8 cellular contexts compared by ENCODE assay signal in the genomic region with DNA sequence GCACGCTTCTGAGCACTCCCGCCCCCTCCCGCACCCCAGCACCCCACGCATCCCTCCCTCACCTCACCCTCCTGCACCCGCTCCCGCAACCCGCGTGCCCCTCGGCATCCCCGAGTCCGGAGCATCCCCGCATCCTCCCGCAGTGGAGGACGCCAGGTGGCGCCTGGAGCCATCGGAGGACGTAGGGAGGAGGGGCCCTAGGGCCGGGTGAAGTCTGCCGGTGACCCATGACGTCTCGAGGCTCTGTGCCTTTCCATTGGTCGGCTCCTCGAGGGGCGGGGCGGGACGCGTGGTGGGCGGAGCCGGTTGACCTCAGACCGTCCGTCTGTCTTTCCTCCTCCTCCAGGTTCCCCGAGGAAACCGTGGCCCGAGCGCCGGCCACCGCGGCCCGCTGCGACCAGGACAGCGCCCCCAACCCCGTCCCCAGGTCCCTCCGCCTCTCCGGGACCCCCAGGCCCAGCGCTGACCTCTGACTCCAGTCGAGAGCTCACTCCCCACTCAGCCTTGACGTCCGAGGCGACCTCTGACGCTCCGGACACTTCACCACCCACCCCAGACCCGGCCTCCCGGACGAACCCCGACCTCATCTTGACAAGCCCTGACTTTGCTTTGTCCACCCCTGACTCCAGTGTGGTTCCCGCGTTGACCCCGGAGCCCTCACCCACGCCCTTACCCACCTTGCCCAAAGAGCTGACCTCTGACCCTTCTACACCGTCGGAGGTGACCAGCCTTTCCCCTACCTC. TPM values are rescaled to one million over a fixed set of nuclear protein-coding genes. Genes with fewer than 3 reads are reported as not detected.
A peak's percentile ranks its signal among the peaks of the same experiment; 100 is the strongest.
DNase-seq lines count a peak whose midpoint lies in the region; ATAC-seq and TF ChIP-seq lines count a peak whose summit lies in the region.

No MANE protein-coding gene starts in this region.

- peak overlapping the region; percentile 39 for H3K9ac ChIP-seq in muscle layer of colon (ENCODE audit: low read length)

- H3K4me3 ChIP-seq in esophagus (ENCODE audit: low read depth in 1 of 2, low read length in 2 of 2) = peak overlapping the region; percentile 40 to 52
- peak overlapping the region; percentile 41 to 56 for H3K4me3 ChIP-seq in muscle layer of colon (ENCODE audit: low read depth in 1 of 2, low read length in 2 of 2)

- H3K9me3 ChIP-seq in esophagus (ENCODE audit: control insufficient read depth in 2 of 2, insufficient read depth in 1 of 2, low read depth in 1 of 2, low read length in 1 of 2) (no peaks in the 10 kb centered on the region), muscle layer of colon (ENCODE audit: low read length) (no peaks in the 10 kb centered on the region)

- TF ChIP-seq RAD21 in Ishikawa (IDR thresholded peaks at IDR 0.05; ENCODE audit: low read depth) = peak; percentile 95

- H3K27ac ChIP-seq in esophagus (ENCODE audit: low read depth in 2 of 2, low read length in 1 of 2) (peak overlapping the region; percentile 57 to 70), muscle layer of colon (ENCODE audit: low read depth, low read length) (peak overlapping the region; percentile 45)

- peaks cover 0 to 3% of the 10 kb centered on the region in 2 donors for H3K4me1 ChIP-seq in esophagus (ENCODE audit: control insufficient read depth in 2 of 2, insufficient read depth in 2 of 2, low read length in 1 of 2)
- H3K4me1 ChIP-seq in muscle layer of colon (ENCODE audit: insufficient read depth, low read length) = no peaks in the 10 kb centered on the region

- no peaks in the 10 kb centered on the region for H3K36me3 ChIP-seq in esophagus (ENCODE audit: control insufficient read depth in 2 of 2, insufficient read depth in 2 of 2, low read length in 1 of 2)
- peaks cover 17% of the 10 kb centered on the region for H3K36me3 ChIP-seq in muscle layer of colon (ENCODE audit: insufficient read depth, low read length)

- DNase-seq in DMS153 treated with DMSO at 0.1 percent for 48 hours (lab: John Stamatoyannopoulos, UW; ENCODE audit: unreplicated experiment) (peak; percentile 78), OCI-M2 (lab: John Stamatoyannopoulos, UW; ENCODE audit: unreplicated experiment) (peak; percentile 93)
- DNase-seq in activated T-cell treated with anti-CD3 and anti-CD28 coated beads, Interleukin-2, amount 50 U/mL, for 1 hour = peak; percentile 90
- DNase-seq in stimulated activated CD8-positive, alpha-beta memory T cell treated with anti-CD3 and anti-CD28 coated beads, Interleukin-7, amount 100 ng/mL, for 1 hour (ENCODE audit: low read depth in 2 of 2) = peak; percentile 80 to 87

- TF ChIP-seq EP300 in Ishikawa (IDR thresholded peaks at IDR 0.05; ENCODE audit: borderline replicate concordance) = no peak

- 9 to 12% methylated on average over 43 to 61 of the region's 61 CpGs for WGBS in esophagus, 2 donors

- ATAC-seq in GM21619 (IDR thresholded peaks at IDR 0.05; ENCODE audit: unreplicated experiment) = peak; percentile 95

- H3K27me3 ChIP-seq in esophagus (ENCODE audit: control insufficient read depth in 1 of 2, insufficient read depth in 2 of 2, low read length in 2 of 2) (no peaks in the 10 kb centered on the region), muscle layer of colon (ENCODE audit: control insufficient read depth in 1 of 2, insufficient read depth in 2 of 2, low read length in 2 of 2) (no peaks in the 10 kb centered on the region)

TF ChIP-seq in Ishikawa, 13 proteins besides CTCF, POLR2A, EP300 and RAD21:
- TF ChIP-seq TCF12 (IDR thresholded peaks at IDR 0.05; ENCODE audit: low read depth) (no peak), CREB1 (IDR thresholded peaks at IDR 0.05; ENCODE audit: low read depth) (peak; percentile 95)

RNA-seq across cellular contexts. Expression of gene SBK2, which starts 19.9 kb away (rescaled TPM):
- polyA plus RNA-seq in esophagus = not detected

RNA-seq across cellular contexts. Expression of gene SBK3, which starts 28.3 kb away (rescaled TPM):
- polyA plus RNA-seq in esophagus = under 1 TPM; 0.09 to 0.18 TPM

RNA-seq across cellular contexts. Expression of gene SSC5D, which starts 28.8 kb away (rescaled TPM):
- 1 to 10 TPM in 1 of 2 donors, under 1 TPM in 1; 0.92 to 1.0 TPM for polyA plus RNA-seq in esophagus

RNA-seq across cellular contexts. Expression of gene NAT14, which starts 32.1 kb away (rescaled TPM):
- polyA plus RNA-seq in esophagus = 1 to 10 TPM; 4.2 to 6.8 TPM

RNA-seq across cellular contexts. Expression of gene ZNF628, which starts 40.6 kb away (rescaled TPM):
- 1 to 10 TPM; 3.8 to 7.0 TPM for polyA plus RNA-seq in esophagus

Comparison
In these comparisons a context has a peak if more than half of its experiments do, and no peak if none do; other contexts are left out.
1. Peak in every context shown above with its lines: DNase-seq, ATAC-seq, H3K4me3 ChIP-seq and H3K27ac ChIP-seq.